In the genomic region with DNA sequence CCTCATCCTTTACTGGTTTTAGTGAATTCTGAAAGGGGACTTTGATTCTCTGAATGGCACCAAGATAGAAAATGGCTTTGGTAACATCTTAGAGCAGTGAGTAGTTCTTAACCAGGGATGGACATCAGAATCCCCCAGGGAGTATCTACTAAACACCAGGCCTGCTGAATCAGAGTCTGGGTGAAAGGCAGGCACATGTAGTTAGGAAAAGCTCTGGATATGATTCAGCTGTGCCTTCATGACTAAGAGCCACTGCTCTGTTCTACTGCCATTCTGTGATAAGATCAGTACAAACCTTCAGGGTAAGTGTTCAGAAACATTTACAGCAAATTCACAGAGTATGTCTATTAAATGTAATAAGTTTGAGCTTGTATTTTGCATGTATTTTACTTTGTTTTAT, we compare ENCODE assay signal across 9 cellular contexts. TPM values are rescaled to one million over a fixed set of nuclear protein-coding genes. Genes with fewer than 3 reads are reported as not detected.
DNase-seq lines count a peak whose midpoint lies in the region; ATAC-seq, FAIRE-seq and TF ChIP-seq lines count a peak whose summit lies in the region.
"Had no signal": no experiment of that assay in that cellular context is flagged by ENCODE, and none has a peak within 500 bp of the region (broad histone marks: within the 10 kb centered on the region; RNA-seq: fewer than 3 reads in every experiment).

No MANE protein-coding gene starts in this region.

- in situ Hi-C loops in K562 (cut with MboI): no loop called here

- no peak overlapping the region for H3K4me2 ChIP-seq in K562 (ENCODE audit: insufficient read depth, low read length)

- no peaks in the 10 kb centered on the region for H3K27me3 ChIP-seq in K562 (ENCODE audit: control insufficient read depth in 2 of 2, insufficient read depth in 2 of 2, low read length in 2 of 2)
- H3K27me3 ChIP-seq: transverse colon had no signal

- TF ChIP-seq CTCF in AG10803 (conservative IDR thresholded peaks at IDR 0.05; ENCODE audit: low read length) (no peak), K562 (IDR thresholded peaks at IDR 0.05 in 2 of 3, conservative IDR thresholded peaks at IDR 0.05 in 1 of 3; ENCODE audit: insufficient read depth in 2 of 3, low read depth in 1 of 3, low read length in 3 of 3) (no peak)

- H3K4me1 ChIP-seq in K562 (replicated peaks in 1 of 2; ENCODE audit: control insufficient read depth in 2 of 2, insufficient read depth in 2 of 2, low read length in 2 of 2): peaks cover 0 to 7% of the 10 kb centered on the region in 2 experiments; a peak in 2 of 5 replicates
- H3K4me1 ChIP-seq: transverse colon had no signal

- no peak overlapping the region for H3K27ac ChIP-seq in K562 (ENCODE audit: extremely low read depth, low read depth, low read length)
- H3K27ac ChIP-seq: transverse colon had no signal

- H3K9me3 ChIP-seq in K562 (replicated peaks; ENCODE audit: control insufficient read depth, insufficient read depth, low read depth, low read length): no peaks in the 10 kb centered on the region
- H3K9me3 ChIP-seq: transverse colon had no signal

- no peak overlapping the region for H3K9ac ChIP-seq in K562 (ENCODE audit: insufficient read depth in 1 of 2, low read depth in 2 of 2, low read length in 2 of 2)

- H3K9me1 ChIP-seq in K562 (ENCODE audit: control insufficient read depth, insufficient read depth, low read length): no peaks in the 10 kb centered on the region

- no peaks in the 10 kb centered on the region for H4K20me1 ChIP-seq in K562 (replicated peaks; ENCODE audit: control insufficient read depth, insufficient read depth, low read length)

- peak; percentile 69 for ATAC-seq in K562

- no peaks in the 10 kb centered on the region for H3K79me2 ChIP-seq in K562 (ENCODE audit: control insufficient read depth, insufficient read depth, low read length)

- H3K36me3 ChIP-seq in K562 (ENCODE audit: control insufficient read depth, insufficient read depth, low read length): no peaks in the 10 kb centered on the region
- H3K36me3 ChIP-seq: transverse colon had no signal

- H3K4me3 ChIP-seq in AG10803 (ENCODE audit: low read length): no peak overlapping the region
- H3K4me3 ChIP-seq in K562: no peak overlapping the region
- H3K4me3 ChIP-seq: transverse colon had no signal

- TF ChIP-seq RAD21 in K562 (CRISPR knock-in tag; conservative IDR thresholded peaks at IDR 0.05 in 1 of 2, IDR thresholded peaks at IDR 0.05 in 1 of 2): no peak

- DNase-seq in AG10803 (ENCODE audit: low read depth) (peak; percentile 96), HS-27A (ENCODE audit: low read depth) (peak; percentile 35), K562 (ENCODE audit: extremely low read depth in 1 of 4, low spot score in 3 of 4) (peak in 3 of 4 experiments; percentile 16 to 47 (median 17)), iris pigment epithelial cell (ENCODE audit: low read depth) (peak; percentile 94), NCI-H2171 treated with DMSO at 0.1 percent for 48 hours (lab: John Stamatoyannopoulos, UW) (no peak), activated gamma-delta T cell treated with Interleukin-2 at 50 U/mL for 16 hours (no peak), SKM-1 (lab: John Stamatoyannopoulos, UW; ENCODE audit: unreplicated experiment) (no peak)
- no peak for DNase-seq in stimulated activated CD4-positive, alpha-beta T cell treated with anti-CD3 and anti-CD28 coated beads, Interleukin-1b, Interleukin-23, amount 100 ng/mL, for 48 hours
- DNase-seq: transverse colon had no signal

- POLR2A ChIA-PET in K562 (lab: Yijun Ruan, JAX): interaction anchor here (0.8 kb wide), 1 partner anchor 164 kb away, joined by 4 read pairs; no protein-coding TSS in a partner anchor

- intact Hi-C loops in K562 (cut with micrococcal nuclease): loop anchor here (5.0 kb wide), 1 partner anchor 148 kb away; no protein-coding TSS in a partner anchor

- FAIRE-seq in K562 (lab: Jason Lieb, UNC): peak; percentile 77

- no peak for TF ChIP-seq EP300 in K562 (IDR thresholded peaks at IDR 0.05; ENCODE audit: low read length)

- H2AFZ ChIP-seq in K562 (ENCODE audit: low read depth, low read length): no peak overlapping the region

- BruUV-seq in K562 (replicated peaks; lab: Mats Ljungman, UMichigan): no TSS peak

- CTCF ChIA-PET in K562 (lab: Yijun Ruan, JAX; ENCODE audit: low intra/inter-chr PET ratio): no interaction called here

- TF ChIP-seq POLR2A in K562 (conservative IDR thresholded peaks at IDR 0.05): no peak

TF ChIP-seq in K562, 482 proteins besides CTCF, POLR2A, EP300 and RAD21:
- TF ChIP-seq NCOA2 (IDR thresholded peaks at IDR 0.05; ENCODE audit: partially characterized antibody in 2 of 2) (peak in 1 of 2 experiments; percentile 36), FOSL1 (tag; conservative IDR thresholded peaks at IDR 0.05) (peak; percentile 86), JUND (IDR thresholded peaks at IDR 0.05; ENCODE audit: borderline replicate concordance, low read depth, low read length) (peak; percentile 42; the same call in 1 of the 2 replicates), JUND (tag; IDR thresholded peaks at IDR 0.05; ENCODE audit: borderline replicate concordance, low read depth, low read length) (no peak), KDM1A (IDR thresholded peaks at IDR 0.05) (peak in 1 of 2 experiments; percentile 23; a peak in 1 of 4 replicates), SP2 (IDR thresholded peaks at IDR 0.05; ENCODE audit: extremely low read depth, low read depth, low read length, poor library complexity, severe bottlenecking) (no peak), NBN (IDR thresholded peaks at IDR 0.05; ENCODE audit: low read depth) (no peak), RNF2 (IDR thresholded peaks at IDR 0.05) (no peak), DPF2 (IDR thresholded peaks at IDR 0.05) (0 out of 2 replicates have a peak, but pooled peaks have one; percentile 37), SMARCA4 (IDR thresholded peaks at IDR 0.05) (peak; percentile 59), ZNF197 (CRISPR knock-in tag; IDR thresholded peaks at IDR 0.05; ENCODE audit: low read depth) (no peak), ZNF124 (CRISPR knock-in tag; IDR thresholded peaks at IDR 0.05) (no peak), SMARCE1 (IDR thresholded peaks at IDR 0.05) (no peak), ZKSCAN1 (IDR thresholded peaks at IDR 0.05; ENCODE audit: low read depth, low read length) (no peak), ZFP36 (IDR thresholded peaks at IDR 0.05; ENCODE audit: low read depth, low read length, partially characterized antibody) (peak; percentile 46), ARID1B (IDR thresholded peaks at IDR 0.05) (peak; percentile 32; the same call in 1 of the 2 replicates), JUN (IDR thresholded peaks at IDR 0.05; ENCODE audit: borderline replicate concordance, low read depth, low read length) (0 out of 2 replicates have a peak, but pooled peaks have one; percentile 24), JUN (CRISPR knock-in tag; IDR thresholded peaks at IDR 0.05; ENCODE audit: borderline replicate concordance) (no peak)
- TF ChIP-seq, protein P1, sequence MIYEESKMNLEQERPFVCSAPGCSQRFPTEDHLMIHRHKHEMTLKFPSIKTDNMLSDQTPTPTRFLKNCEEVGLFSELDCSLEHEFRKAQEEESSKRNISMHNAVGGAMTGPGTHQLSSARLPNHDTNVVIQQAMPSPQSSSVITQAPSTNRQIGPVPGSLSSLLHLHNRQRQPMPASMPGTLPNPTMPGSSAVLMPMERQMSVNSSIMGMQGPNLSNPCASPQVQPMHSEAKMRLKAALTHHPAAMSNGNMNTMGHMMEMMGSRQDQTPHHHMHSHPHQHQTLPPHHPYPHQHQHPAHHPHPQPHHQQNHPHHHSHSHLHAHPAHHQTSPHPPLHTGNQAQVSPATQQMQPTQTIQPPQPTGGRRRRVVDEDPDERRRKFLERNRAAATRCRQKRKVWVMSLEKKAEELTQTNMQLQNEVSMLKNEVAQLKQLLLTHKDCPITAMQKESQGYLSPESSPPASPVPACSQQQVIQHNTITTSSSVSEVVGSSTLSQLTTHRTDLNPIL (CRISPR knock-in tag; IDR thresholded peaks at IDR 0.05): no peak
- TF ChIP-seq, protein P2, sequence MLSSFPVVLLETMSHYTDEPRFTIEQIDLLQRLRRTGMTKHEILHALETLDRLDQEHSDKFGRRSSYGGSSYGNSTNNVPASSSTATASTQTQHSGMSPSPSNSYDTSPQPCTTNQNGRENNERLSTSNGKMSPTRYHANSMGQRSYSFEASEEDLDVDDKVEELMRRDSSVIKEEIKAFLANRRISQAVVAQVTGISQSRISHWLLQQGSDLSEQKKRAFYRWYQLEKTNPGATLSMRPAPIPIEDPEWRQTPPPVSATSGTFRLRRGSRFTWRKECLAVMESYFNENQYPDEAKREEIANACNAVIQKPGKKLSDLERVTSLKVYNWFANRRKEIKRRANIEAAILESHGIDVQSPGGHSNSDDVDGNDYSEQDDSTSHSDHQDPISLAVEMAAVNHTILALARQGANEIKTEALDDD (IDR thresholded peaks at IDR 0.05): peak; percentile 20; the same call in 1 of the 2 replicates
- TF ChIP-seq, protein P3, sequence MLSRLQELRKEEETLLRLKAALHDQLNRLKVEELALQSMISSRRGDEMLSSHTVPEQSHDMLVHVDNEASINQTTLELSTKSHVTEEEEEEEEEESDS (CRISPR knock-in tag; IDR thresholded peaks at IDR 0.05): no peak

RNA-seq across cellular contexts. Expression of a gene that starts 46.2 kb away (rescaled TPM):
- 38.4 and 62.7 TPM in 2 replicates for total RNA-seq in K562 (2011; cell fraction: chromatin; rRNA removed; ENCODE audit: low replicate concordance)
- 41.2 and 42.4 TPM in 2 replicates for total RNA-seq in K562 (2011; cell fraction: nucleolus; rRNA removed)
- 48.5 and 56.0 TPM in 2 replicates for total RNA-seq in K562 (2011; cell fraction: nucleoplasm; rRNA removed)
- total RNA-seq in K562 (2014; rRNA removed) (25.0 and 26.5 TPM in 2 replicates), K562 (2014; rRNA removed; fragmentation: Illumina TruSeq; extraction: Trizol) (38.9 and 42.4 TPM in 2 replicates), K562 (2015; rRNA removed; fragmentation: Illumina TruSeq; extraction: Trizol) (32.5 and 33.7 TPM in 2 replicates), K562 (2021) (24.5 and 24.8 TPM in 2 replicates)
- polyA plus RNA-seq in K562 (2011; rRNA removed) (23.6 and 30.5 TPM in 2 replicates), K562 (2014; fragmentation: Illumina TruSeq; extraction: Trizol) (25.9 and 32.2 TPM in 2 replicates), K562 (2014; fragmentation: Nextera tagmentation; extraction: Ambion mirVana) (1 to 10 TPM; 6.0 to 8.0 TPM), K562 (2014; rRNA removed) (17.1 and 19.2 TPM in 2 replicates)
- polyA plus RNA-seq in K562 (2011; cell fraction: cytosol; rRNA removed): 11.1 and 16.8 TPM in 2 replicates
- polyA plus RNA-seq in K562 (2011; cell fraction: nucleus; rRNA removed): 9.8 and 12.0 TPM in 2 replicates
- polyA plus RNA-seq in K562 (2012): 16.8 and 17.9 TPM in 2 replicates
- polyA minus RNA-seq in K562 (2011; rRNA and poly(A)+ RNA removed): 46.2 and 51.4 TPM in 2 replicates
- 18.5 and 23.4 TPM in 2 replicates for polyA minus RNA-seq in K562 (2011; cell fraction: cytosol; rRNA and poly(A)+ RNA removed)
- polyA minus RNA-seq in K562 (2011; cell fraction: nucleus; rRNA and poly(A)+ RNA removed): 10.1 and 19.4 TPM in 2 replicates

Comparison
In these comparisons a context has a peak if more than half of its experiments do, and no peak if none do; other contexts are left out.
1. DNase-seq: peak in AG10803 (single experiment), HS-27A (single experiment), K562 (3 of 4) and iris pigment epithelial cell (single experiment); none in stimulated activated CD4-positive, alpha-beta T cell treated with anti-CD3 and anti-CD28 coated beads, Interleukin-1b, Interleukin-23, amount 100 ng/mL, for 48 hours (single experiment), NCI-H2171 treated with DMSO at 0.1 percent for 48 hours (single experiment), activated gamma-delta T cell treated with Interleukin-2 at 50 U/mL for 16 hours (single experiment) and SKM-1 (single experiment).